14 cellular contexts compared by ENCODE assay signal in the genomic region with DNA sequence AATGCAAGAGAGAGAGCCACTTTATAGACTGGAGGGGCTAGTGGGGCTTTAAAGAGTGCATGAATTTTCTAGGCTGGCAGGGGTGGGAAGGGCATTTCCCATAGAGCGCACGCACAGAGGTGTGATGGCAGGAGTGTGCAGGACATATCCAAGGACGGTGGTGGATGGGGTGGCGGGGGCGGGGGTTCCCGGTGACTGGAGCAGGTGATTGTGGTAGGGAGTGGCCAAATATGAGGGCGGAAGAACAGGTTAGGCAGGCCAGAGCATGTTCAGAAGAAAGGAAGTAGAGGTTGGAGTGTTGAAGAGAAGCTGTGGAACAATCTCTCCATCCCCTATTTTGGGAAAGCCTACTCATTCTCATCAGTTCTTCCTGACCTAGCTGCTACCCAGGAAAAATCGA. TPM values are rescaled to one million over a fixed set of nuclear protein-coding genes. Genes with fewer than 3 reads are reported as not detected.
DNase-seq lines count a peak whose midpoint lies in the region; ATAC-seq, FAIRE-seq and TF ChIP-seq lines count a peak whose summit lies in the region.
"Had no signal": no experiment of that assay in that cellular context is flagged by ENCODE, and none has a peak within 500 bp of the region (broad histone marks: within the 10 kb centered on the region; RNA-seq: fewer than 3 reads in every experiment).

No MANE protein-coding gene starts in this region.

- TF ChIP-seq CTCF in PC-3 (conservative IDR thresholded peaks at IDR 0.05; ENCODE audit: low read depth, low read length), result no peak
- no peak for TF ChIP-seq CTCF in kidney (IDR thresholded peaks at IDR 0.05; ENCODE audit: borderline replicate concordance, extremely low read depth, insufficient read depth)
- TF ChIP-seq CTCF in upper lobe of right lung (IDR thresholded peaks at IDR 0.05), result no peak
- TF ChIP-seq CTCF in GM13976 (IDR thresholded peaks at IDR 0.05; ENCODE audit: borderline replicate concordance, control extremely low read depth, extremely low read depth, insufficient read depth, missing control alignments), result no peak

- BruUV-seq in PC-3 (replicated peaks; lab: Mats Ljungman, UMichigan), result no TSS peak

- in situ Hi-C loops in GM13976 (cut with MboI; ENCODE audit: low sequenced_read_pairs, unreplicated experiment), result no loop called here

- H3K4me1 ChIP-seq in PC-3 (ENCODE audit: insufficient read depth, low read length), result peaks cover 12% of the 10 kb centered on the region
- no peaks in the 10 kb centered on the region for H3K4me1 ChIP-seq in kidney (ENCODE audit: control insufficient read depth in 1 of 2, insufficient read depth in 1 of 2, low read depth in 1 of 2, low read length in 2 of 2)
- H3K4me1 ChIP-seq in upper lobe of right lung, result no peaks in the 10 kb centered on the region

- no peaks in the 10 kb centered on the region for H3K9me3 ChIP-seq in PC-3 (ENCODE audit: low read length)
- no peaks in the 10 kb centered on the region for H3K9me3 ChIP-seq in kidney (ENCODE audit: control insufficient read depth in 1 of 2, low read length in 2 of 2)
- no peaks in the 10 kb centered on the region for H3K9me3 ChIP-seq in upper lobe of right lung
- H3K9me3 ChIP-seq: neutrophil had no signal

- DNase-seq in NCI-H146 (lab: John Stamatoyannopoulos, UW) (peak; percentile 30), NCI-H146 treated with DMSO at 0.1 percent for 48 hours (lab: John Stamatoyannopoulos, UW; ENCODE audit: unreplicated experiment) (no peak), PC-3 (peak; percentile 65), kidney (peak; percentile 84), upper lobe of right lung (peak; percentile 71), GM13976 (ENCODE audit: low spot score) (no peak)
- DNase-seq: activated CD4-positive, alpha-beta T cell treated with anti-CD3 and anti-CD28 coated beads for 4 hours; activated T-cell treated with anti-CD3 and anti-CD28 coated beads, Interleukin-2, amount 50 U/mL, for 48 hours; H9; stimulated activated naive CD8-positive, alpha-beta T cell treated with anti-CD3 and anti-CD28 coated beads, Interleukin-15, amount 100 ng/mL, for 72 hours had no signal

- H2AFZ ChIP-seq in PC-3 (ENCODE audit: low read length), result peak overlapping the region; percentile 72

- no peak overlapping the region for H3K27ac ChIP-seq in PC-3 (ENCODE audit: low read length)
- no peak overlapping the region for H3K27ac ChIP-seq in kidney (ENCODE audit: low read depth in 2 of 2, low read length in 2 of 2)
- no peak overlapping the region for H3K27ac ChIP-seq in upper lobe of right lung
- H3K27ac ChIP-seq: neutrophil had no signal

- no peaks in the 10 kb centered on the region for H3K79me2 ChIP-seq in PC-3 (ENCODE audit: low read length)

- no peaks in the 10 kb centered on the region for H3K9me2 ChIP-seq in PC-3 (replicated peaks; ENCODE audit: low read length)

- H3K4me3 ChIP-seq in PC-3 (ENCODE audit: low read length), result no peak overlapping the region
- no peak overlapping the region for H3K4me3 ChIP-seq in kidney (ENCODE audit: low read length in 2 of 2)
- H3K4me3 ChIP-seq in upper lobe of right lung, result no peak overlapping the region

- peak overlapping the region; percentile 42 for H3K4me2 ChIP-seq in PC-3 (ENCODE audit: low read length)

- H3K36me3 ChIP-seq in PC-3 (ENCODE audit: low read depth, low read length), result no peaks in the 10 kb centered on the region
- H3K36me3 ChIP-seq in kidney (ENCODE audit: control insufficient read depth in 1 of 2, insufficient read depth in 2 of 2, low read length in 2 of 2), result no peaks in the 10 kb centered on the region
- H3K36me3 ChIP-seq in upper lobe of right lung, result no peaks in the 10 kb centered on the region
- H3K36me3 ChIP-seq: neutrophil had no signal

- no peak for FAIRE-seq in kidney (lab: Jason Lieb, UNC)
- FAIRE-seq: A204.1 had no signal

- CTCF ChIA-PET in PC-3 (lab: Charles Lee), result no interaction called here

- ATAC-seq in PC-3 (peak; percentile 61), upper lobe of right lung (peak; percentile 90), GM21526 (IDR thresholded peaks at IDR 0.05; ENCODE audit: low FRiP score, unreplicated experiment) (no peak), GM18873 (IDR thresholded peaks at IDR 0.05; ENCODE audit: low FRiP score, unreplicated experiment) (no peak)
- ATAC-seq: stimulated activated naive CD8-positive, alpha-beta T cell treated with anti-CD3 and anti-CD28 coated beads, Interleukin-15, amount 100 ng/mL, for 72 hours had no signal

- H3K27me3 ChIP-seq in PC-3 (ENCODE audit: low read length), result no peaks in the 10 kb centered on the region
- H3K27me3 ChIP-seq in upper lobe of right lung, result no peaks in the 10 kb centered on the region

- H4K20me1 ChIP-seq in PC-3 (ENCODE audit: low read length), result no peaks in the 10 kb centered on the region

- intact Hi-C loops in PC-3 (cut with micrococcal nuclease) (no loop called here), kidney (cut with DNase I) (no loop called here), upper lobe of right lung (cut with DNase I) (no loop called here)

- no peaks in the 10 kb centered on the region for H3F3A ChIP-seq in PC-3 (ENCODE audit: low read length, unreplicated experiment)

- POLR2A ChIA-PET in PC-3 (lab: Charles Lee; ENCODE audit: unreplicated experiment), result no interaction called here

- H3K9ac ChIP-seq in PC-3 (ENCODE audit: low read length) (no peak overlapping the region), kidney (ENCODE audit: low read length in 2 of 2) (no peak overlapping the region)

RNA-seq across cellular contexts. Expression of gene FAM81A, which starts 18.1 kb away (rescaled TPM):
- 2.5 and 8.1 TPM in 2 replicates for total RNA-seq in PC-3 (2014; rRNA removed)
- total RNA-seq in kidney, result 10.4 TPM
- 10.4 TPM for polyA plus RNA-seq in kidney (ENCODE audit: insufficient read depth, low read depth, low replicate concordance)
- 1.3 TPM for total RNA-seq in upper lobe of right lung

Comparison
In these comparisons a context has a peak if more than half of its experiments do, and no peak if none do; other contexts are left out.
1. DNase-seq: peak in NCI-H146 (single experiment), PC-3 (single experiment), kidney (single experiment) and upper lobe of right lung (single experiment); none in NCI-H146 treated with DMSO at 0.1 percent for 48 hours (single experiment) and GM13976 (single experiment).
2. ATAC-seq: peak in PC-3 (single experiment) and upper lobe of right lung (single experiment); none in GM21526 (single experiment) and GM18873 (single experiment).